Comparison of ENCODE assay signal across 1 cellular context in the genomic region with DNA sequence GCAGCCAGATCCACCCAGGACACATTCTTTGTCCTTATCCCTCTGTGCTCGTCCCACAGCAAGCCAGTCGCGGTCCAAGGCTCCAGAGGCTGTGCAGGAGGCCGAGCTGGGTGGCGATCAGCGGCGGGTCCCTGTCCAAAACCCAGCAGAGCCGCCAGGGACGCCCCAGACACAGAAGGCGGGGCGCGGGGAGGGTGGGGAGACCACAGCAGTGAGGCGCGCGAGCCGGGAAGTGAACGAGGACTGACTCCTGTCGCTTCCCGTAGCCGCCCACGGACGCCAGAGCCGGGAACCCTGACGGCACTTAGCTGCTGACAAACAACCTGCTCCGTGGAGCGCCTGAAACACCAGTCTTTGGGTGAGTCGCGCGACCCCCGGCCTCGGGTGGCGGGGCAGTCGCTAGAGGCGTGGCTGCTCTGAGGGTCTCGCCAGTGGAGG.
TF ChIP-seq lines count a peak whose summit lies in the region.

A gene (plus strand): TSS at position 279 of the 438 bp plus-strand sequence. CDS start 2,089 bp downstream, outside the sequence.

TF ChIP-seq in K562, 482 proteins besides CTCF, POLR2A, EP300 and RAD21 (continued from another document and continues in another):
- TF ChIP-seq, protein P1, sequence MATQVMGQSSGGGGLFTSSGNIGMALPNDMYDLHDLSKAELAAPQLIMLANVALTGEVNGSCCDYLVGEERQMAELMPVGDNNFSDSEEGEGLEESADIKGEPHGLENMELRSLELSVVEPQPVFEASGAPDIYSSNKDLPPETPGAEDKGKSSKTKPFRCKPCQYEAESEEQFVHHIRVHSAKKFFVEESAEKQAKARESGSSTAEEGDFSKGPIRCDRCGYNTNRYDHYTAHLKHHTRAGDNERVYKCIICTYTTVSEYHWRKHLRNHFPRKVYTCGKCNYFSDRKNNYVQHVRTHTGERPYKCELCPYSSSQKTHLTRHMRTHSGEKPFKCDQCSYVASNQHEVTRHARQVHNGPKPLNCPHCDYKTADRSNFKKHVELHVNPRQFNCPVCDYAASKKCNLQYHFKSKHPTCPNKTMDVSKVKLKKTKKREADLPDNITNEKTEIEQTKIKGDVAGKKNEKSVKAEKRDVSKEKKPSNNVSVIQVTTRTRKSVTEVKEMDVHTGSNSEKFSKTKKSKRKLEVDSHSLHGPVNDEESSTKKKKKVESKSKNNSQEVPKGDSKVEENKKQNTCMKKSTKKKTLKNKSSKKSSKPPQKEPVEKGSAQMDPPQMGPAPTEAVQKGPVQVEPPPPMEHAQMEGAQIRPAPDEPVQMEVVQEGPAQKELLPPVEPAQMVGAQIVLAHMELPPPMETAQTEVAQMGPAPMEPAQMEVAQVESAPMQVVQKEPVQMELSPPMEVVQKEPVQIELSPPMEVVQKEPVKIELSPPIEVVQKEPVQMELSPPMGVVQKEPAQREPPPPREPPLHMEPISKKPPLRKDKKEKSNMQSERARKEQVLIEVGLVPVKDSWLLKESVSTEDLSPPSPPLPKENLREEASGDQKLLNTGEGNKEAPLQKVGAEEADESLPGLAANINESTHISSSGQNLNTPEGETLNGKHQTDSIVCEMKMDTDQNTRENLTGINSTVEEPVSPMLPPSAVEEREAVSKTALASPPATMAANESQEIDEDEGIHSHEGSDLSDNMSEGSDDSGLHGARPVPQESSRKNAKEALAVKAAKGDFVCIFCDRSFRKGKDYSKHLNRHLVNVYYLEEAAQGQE (CRISPR knock-in tag; IDR thresholded peaks at IDR 0.05; ENCODE audit: low read depth) = no peak
- TF ChIP-seq TCF7 (IDR thresholded peaks at IDR 0.05; ENCODE audit: borderline replicate concordance) (0 out of 2 replicates have a peak, but pooled peaks have one; percentile 60), SMAD1 (IDR thresholded peaks at IDR 0.05; ENCODE audit: low read depth, low read length, partially characterized antibody) (no peak), TOE1 (IDR thresholded peaks at IDR 0.05; ENCODE audit: borderline replicate concordance) (no peak), TOE1 (CRISPR knock-in tag; IDR thresholded peaks at IDR 0.05; ENCODE audit: borderline replicate concordance, low read depth) (no peak), NFYB (IDR thresholded peaks at IDR 0.05; ENCODE audit: extremely low read depth, insufficient read length) (no peak), WHSC1 (IDR thresholded peaks at IDR 0.05; ENCODE audit: low read length) (no peak), TBL1XR1 (IDR thresholded peaks at IDR 0.05; ENCODE audit: low read length in 2 of 2) (no peak), NR3C1 (CRISPR knock-in tag; IDR thresholded peaks at IDR 0.05) (no peak), FOXJ2 (tag; IDR thresholded peaks at IDR 0.05) (no peak), SMARCB1 (IDR thresholded peaks at IDR 0.05; ENCODE audit: insufficient read length, low read depth) (no peak), KDM1A (IDR thresholded peaks at IDR 0.05) (no peak), ZNF76 (CRISPR knock-in tag; IDR thresholded peaks at IDR 0.05; ENCODE audit: borderline replicate concordance) (no peak), ASH1L (IDR thresholded peaks at IDR 0.05; ENCODE audit: borderline replicate concordance, low read depth, partially characterized antibody) (no peak), CTBP1 (IDR thresholded peaks at IDR 0.05; ENCODE audit: borderline replicate concordance) (no peak), BDP1 (IDR thresholded peaks at IDR 0.05; ENCODE audit: insufficient read depth, insufficient read length) (no peak), RBM15 (IDR thresholded peaks at IDR 0.05; ENCODE audit: insufficient read depth, low read length) (no peak), SMARCA4 (IDR thresholded peaks at IDR 0.05) (no peak), HMG20A (CRISPR knock-in tag; conservative IDR thresholded peaks at IDR 0.05) (no peak), KAT7 (CRISPR knock-in tag; IDR thresholded peaks at IDR 0.05; ENCODE audit: borderline replicate concordance) (no peak; the same call in 1 of the 2 replicates), RFX5 (IDR thresholded peaks at IDR 0.05; ENCODE audit: low read depth, low read length) (no peak), PHTF2 (CRISPR knock-in tag; IDR thresholded peaks at IDR 0.05) (no peak), ZNF3 (CRISPR knock-in tag; IDR thresholded peaks at IDR 0.05) (no peak), TFAM (CRISPR knock-in tag; conservative IDR thresholded peaks at IDR 0.05) (no peak), ZNF282 (CRISPR knock-in tag; IDR thresholded peaks at IDR 0.05) (no peak), HLTF (IDR thresholded peaks at IDR 0.05) (no peak), CEBPG (CRISPR knock-in tag; IDR thresholded peaks at IDR 0.05) (no peak), CEBPG (tag; conservative IDR thresholded peaks at IDR 0.05 in 1 of 2, IDR thresholded peaks at IDR 0.05 in 1 of 2) (no peak), ZNF431 (CRISPR knock-in tag; IDR thresholded peaks at IDR 0.05) (peak; percentile 77; the same call in 1 of the 2 replicates), ZFX (CRISPR knock-in tag; IDR thresholded peaks at IDR 0.05) (no peak), ZFP1 (CRISPR knock-in tag; IDR thresholded peaks at IDR 0.05) (no peak), SREBF2 (CRISPR knock-in tag; IDR thresholded peaks at IDR 0.05) (no peak), SUPT5H (IDR thresholded peaks at IDR 0.05) (peak; percentile 71; the same call in 1 of the 2 replicates), HDAC6 (IDR thresholded peaks at IDR 0.05; ENCODE audit: low read depth, low read length) (no peak), GABPA (tag; conservative IDR thresholded peaks at IDR 0.05; ENCODE audit: low read depth) (peak; percentile 14; the same call in 1 of the 2 replicates), SIX5 (IDR thresholded peaks at IDR 0.05; ENCODE audit: borderline replicate concordance in 1 of 2, insufficient read depth in 1 of 2, low read depth in 1 of 2, low read length in 2 of 2) (no peak), KLF1 (tag; IDR thresholded peaks at IDR 0.05) (no peak), TAF15 (IDR thresholded peaks at IDR 0.05; ENCODE audit: low read depth, low read length) (no peak), ZNF444 (CRISPR knock-in tag; IDR thresholded peaks at IDR 0.05) (no peak)
- TF ChIP-seq, protein P2, sequence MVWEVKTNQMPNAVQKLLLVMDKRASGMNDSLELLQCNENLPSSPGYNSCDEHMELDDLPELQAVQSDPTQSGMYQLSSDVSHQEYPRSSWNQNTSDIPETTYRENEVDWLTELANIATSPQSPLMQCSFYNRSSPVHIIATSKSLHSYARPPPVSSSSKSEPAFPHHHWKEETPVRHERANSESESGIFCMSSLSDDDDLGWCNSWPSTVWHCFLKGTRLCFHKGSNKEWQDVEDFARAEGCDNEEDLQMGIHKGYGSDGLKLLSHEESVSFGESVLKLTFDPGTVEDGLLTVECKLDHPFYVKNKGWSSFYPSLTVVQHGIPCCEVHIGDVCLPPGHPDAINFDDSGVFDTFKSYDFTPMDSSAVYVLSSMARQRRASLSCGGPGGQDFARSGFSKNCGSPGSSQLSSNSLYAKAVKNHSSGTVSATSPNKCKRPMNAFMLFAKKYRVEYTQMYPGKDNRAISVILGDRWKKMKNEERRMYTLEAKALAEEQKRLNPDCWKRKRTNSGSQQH (CRISPR knock-in tag; IDR thresholded peaks at IDR 0.05) = no peak
- TF ChIP-seq, protein P3, sequence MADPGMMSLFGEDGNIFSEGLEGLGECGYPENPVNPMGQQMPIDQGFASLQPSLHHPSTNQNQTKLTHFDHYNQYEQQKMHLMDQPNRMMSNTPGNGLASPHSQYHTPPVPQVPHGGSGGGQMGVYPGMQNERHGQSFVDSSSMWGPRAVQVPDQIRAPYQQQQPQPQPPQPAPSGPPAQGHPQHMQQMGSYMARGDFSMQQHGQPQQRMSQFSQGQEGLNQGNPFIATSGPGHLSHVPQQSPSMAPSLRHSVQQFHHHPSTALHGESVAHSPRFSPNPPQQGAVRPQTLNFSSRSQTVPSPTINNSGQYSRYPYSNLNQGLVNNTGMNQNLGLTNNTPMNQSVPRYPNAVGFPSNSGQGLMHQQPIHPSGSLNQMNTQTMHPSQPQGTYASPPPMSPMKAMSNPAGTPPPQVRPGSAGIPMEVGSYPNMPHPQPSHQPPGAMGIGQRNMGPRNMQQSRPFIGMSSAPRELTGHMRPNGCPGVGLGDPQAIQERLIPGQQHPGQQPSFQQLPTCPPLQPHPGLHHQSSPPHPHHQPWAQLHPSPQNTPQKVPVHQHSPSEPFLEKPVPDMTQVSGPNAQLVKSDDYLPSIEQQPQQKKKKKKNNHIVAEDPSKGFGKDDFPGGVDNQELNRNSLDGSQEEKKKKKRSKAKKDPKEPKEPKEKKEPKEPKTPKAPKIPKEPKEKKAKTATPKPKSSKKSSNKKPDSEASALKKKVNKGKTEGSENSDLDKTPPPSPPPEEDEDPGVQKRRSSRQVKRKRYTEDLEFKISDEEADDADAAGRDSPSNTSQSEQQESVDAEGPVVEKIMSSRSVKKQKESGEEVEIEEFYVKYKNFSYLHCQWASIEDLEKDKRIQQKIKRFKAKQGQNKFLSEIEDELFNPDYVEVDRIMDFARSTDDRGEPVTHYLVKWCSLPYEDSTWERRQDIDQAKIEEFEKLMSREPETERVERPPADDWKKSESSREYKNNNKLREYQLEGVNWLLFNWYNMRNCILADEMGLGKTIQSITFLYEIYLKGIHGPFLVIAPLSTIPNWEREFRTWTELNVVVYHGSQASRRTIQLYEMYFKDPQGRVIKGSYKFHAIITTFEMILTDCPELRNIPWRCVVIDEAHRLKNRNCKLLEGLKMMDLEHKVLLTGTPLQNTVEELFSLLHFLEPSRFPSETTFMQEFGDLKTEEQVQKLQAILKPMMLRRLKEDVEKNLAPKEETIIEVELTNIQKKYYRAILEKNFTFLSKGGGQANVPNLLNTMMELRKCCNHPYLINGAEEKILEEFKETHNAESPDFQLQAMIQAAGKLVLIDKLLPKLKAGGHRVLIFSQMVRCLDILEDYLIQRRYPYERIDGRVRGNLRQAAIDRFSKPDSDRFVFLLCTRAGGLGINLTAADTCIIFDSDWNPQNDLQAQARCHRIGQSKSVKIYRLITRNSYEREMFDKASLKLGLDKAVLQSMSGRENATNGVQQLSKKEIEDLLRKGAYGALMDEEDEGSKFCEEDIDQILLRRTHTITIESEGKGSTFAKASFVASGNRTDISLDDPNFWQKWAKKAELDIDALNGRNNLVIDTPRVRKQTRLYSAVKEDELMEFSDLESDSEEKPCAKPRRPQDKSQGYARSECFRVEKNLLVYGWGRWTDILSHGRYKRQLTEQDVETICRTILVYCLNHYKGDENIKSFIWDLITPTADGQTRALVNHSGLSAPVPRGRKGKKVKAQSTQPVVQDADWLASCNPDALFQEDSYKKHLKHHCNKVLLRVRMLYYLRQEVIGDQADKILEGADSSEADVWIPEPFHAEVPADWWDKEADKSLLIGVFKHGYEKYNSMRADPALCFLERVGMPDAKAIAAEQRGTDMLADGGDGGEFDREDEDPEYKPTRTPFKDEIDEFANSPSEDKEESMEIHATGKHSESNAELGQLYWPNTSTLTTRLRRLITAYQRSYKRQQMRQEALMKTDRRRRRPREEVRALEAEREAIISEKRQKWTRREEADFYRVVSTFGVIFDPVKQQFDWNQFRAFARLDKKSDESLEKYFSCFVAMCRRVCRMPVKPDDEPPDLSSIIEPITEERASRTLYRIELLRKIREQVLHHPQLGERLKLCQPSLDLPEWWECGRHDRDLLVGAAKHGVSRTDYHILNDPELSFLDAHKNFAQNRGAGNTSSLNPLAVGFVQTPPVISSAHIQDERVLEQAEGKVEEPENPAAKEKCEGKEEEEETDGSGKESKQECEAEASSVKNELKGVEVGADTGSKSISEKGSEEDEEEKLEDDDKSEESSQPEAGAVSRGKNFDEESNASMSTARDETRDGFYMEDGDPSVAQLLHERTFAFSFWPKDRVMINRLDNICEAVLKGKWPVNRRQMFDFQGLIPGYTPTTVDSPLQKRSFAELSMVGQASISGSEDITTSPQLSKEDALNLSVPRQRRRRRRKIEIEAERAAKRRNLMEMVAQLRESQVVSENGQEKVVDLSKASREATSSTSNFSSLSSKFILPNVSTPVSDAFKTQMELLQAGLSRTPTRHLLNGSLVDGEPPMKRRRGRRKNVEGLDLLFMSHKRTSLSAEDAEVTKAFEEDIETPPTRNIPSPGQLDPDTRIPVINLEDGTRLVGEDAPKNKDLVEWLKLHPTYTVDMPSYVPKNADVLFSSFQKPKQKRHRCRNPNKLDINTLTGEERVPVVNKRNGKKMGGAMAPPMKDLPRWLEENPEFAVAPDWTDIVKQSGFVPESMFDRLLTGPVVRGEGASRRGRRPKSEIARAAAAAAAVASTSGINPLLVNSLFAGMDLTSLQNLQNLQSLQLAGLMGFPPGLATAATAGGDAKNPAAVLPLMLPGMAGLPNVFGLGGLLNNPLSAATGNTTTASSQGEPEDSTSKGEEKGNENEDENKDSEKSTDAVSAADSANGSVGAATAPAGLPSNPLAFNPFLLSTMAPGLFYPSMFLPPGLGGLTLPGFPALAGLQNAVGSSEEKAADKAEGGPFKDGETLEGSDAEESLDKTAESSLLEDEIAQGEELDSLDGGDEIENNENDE (IDR thresholded peaks at IDR 0.05; ENCODE audit: low read depth, low read length) = no peak
- TF ChIP-seq, protein P4, sequence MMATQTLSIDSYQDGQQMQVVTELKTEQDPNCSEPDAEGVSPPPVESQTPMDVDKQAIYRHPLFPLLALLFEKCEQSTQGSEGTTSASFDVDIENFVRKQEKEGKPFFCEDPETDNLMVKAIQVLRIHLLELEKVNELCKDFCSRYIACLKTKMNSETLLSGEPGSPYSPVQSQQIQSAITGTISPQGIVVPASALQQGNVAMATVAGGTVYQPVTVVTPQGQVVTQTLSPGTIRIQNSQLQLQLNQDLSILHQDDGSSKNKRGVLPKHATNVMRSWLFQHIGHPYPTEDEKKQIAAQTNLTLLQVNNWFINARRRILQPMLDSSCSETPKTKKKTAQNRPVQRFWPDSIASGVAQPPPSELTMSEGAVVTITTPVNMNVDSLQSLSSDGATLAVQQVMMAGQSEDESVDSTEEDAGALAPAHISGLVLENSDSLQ (IDR thresholded peaks at IDR 0.05) = no peak
- TF ChIP-seq, protein P5, sequence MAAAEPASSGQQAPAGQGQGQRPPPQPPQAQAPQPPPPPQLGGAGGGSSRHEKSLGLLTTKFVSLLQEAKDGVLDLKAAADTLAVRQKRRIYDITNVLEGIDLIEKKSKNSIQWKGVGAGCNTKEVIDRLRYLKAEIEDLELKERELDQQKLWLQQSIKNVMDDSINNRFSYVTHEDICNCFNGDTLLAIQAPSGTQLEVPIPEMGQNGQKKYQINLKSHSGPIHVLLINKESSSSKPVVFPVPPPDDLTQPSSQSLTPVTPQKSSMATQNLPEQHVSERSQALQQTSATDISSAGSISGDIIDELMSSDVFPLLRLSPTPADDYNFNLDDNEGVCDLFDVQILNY (CRISPR knock-in tag; IDR thresholded peaks at IDR 0.05) = no peak
- TF ChIP-seq, protein P6, sequence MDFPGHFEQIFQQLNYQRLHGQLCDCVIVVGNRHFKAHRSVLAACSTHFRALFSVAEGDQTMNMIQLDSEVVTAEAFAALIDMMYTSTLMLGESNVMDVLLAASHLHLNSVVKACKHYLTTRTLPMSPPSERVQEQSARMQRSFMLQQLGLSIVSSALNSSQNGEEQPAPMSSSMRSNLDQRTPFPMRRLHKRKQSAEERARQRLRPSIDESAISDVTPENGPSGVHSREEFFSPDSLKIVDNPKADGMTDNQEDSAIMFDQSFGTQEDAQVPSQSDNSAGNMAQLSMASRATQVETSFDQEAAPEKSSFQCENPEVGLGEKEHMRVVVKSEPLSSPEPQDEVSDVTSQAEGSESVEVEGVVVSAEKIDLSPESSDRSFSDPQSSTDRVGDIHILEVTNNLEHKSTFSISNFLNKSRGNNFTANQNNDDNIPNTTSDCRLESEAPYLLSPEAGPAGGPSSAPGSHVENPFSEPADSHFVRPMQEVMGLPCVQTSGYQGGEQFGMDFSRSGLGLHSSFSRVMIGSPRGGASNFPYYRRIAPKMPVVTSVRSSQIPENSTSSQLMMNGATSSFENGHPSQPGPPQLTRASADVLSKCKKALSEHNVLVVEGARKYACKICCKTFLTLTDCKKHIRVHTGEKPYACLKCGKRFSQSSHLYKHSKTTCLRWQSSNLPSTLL (IDR thresholded peaks at IDR 0.05) = no peak
